18 cellular contexts compared by ENCODE assay signal in the genomic region with DNA sequence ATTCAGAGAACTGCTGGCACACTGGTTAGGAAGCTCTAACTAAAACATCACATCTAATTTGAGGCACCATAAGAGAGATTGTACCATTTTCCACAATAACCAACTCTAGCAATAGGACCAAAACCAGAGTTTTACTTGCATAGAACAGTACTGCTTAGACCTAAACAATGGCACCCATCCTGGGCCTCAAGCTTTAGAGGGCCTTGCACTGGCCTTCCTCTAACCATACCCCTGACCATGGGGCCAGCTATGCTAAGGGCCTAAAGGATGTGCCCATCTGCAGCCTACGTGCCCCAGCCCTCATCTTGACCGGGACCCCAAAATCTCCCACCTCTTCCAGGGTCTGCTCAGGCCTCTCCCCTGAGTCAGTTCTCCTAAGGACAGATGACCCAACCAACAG.
DNase-seq lines count a peak whose midpoint lies in the region; ATAC-seq and TF ChIP-seq lines count a peak whose summit lies in the region.
"Had no signal": no experiment of that assay in that cellular context is flagged by ENCODE, and none has a peak within 500 bp of the region (broad histone marks: within the 10 kb centered on the region; RNA-seq: fewer than 3 reads in every experiment).

No MANE protein-coding gene starts in this region.

- intact Hi-C loops in Panc1 (cut with micrococcal nuclease; ENCODE audit: unreplicated experiment) = no loop called here
- intact Hi-C loops in aorta (cut with DNase I) = no loop called here

- POLR2A ChIA-PET in Panc1 (lab: Charles Lee) = no interaction called here

- H3F3A ChIP-seq in neural progenitor cell (ENCODE audit: low read depth) = peaks cover 3% of the 10 kb centered on the region

- no peak overlapping the region for H2AFZ ChIP-seq in neural progenitor cell (replicated peaks)

- no peaks in the 10 kb centered on the region for H3K27me3 ChIP-seq in Panc1 (ENCODE audit: control insufficient read depth, insufficient read depth, low read length)
- H3K27me3 ChIP-seq in neural progenitor cell = no peaks in the 10 kb centered on the region
- no peaks in the 10 kb centered on the region for H3K27me3 ChIP-seq in aorta (ENCODE audit: control insufficient read depth in 1 of 2, insufficient read depth in 2 of 2, low read length in 1 of 2)
- H3K27me3 ChIP-seq: BLaER1 treated with 17β-estradiol and CSF1 and Interleukin-3, amounts not matched to agents 10 nM and 100 nM had no signal

- H3K4me3 Mint-ChIP-seq in glutamatergic neuron (ENCODE audit: unreplicated experiment) = no peak overlapping the region
- no peak overlapping the region for H3K4me3 Mint-ChIP-seq in neural progenitor cell
- H3K4me3 Mint-ChIP-seq: B cell; CD4-positive, alpha-beta T cell; CD8-positive, alpha-beta T cell had no signal

- no TSS peak for BruUV-seq in Panc1 (replicated peaks; lab: Mats Ljungman, UMichigan)

- H3K27ac Mint-ChIP-seq in glutamatergic neuron (ENCODE audit: unreplicated experiment) = peak overlapping the region; percentile 96
- H3K27ac Mint-ChIP-seq in neural progenitor cell = peak overlapping the region; percentile 58
- H3K27ac Mint-ChIP-seq: B cell; CD4-positive, alpha-beta T cell; CD8-positive, alpha-beta T cell had no signal

- H3K4me2 ChIP-seq in neural progenitor cell = no peak overlapping the region
- H3K4me2 ChIP-seq: A549; BLaER1 treated with 17β-estradiol and CSF1 and Interleukin-3, amounts not matched to agents 10 nM and 100 nM had no signal

- H3K27ac ChIP-seq in Panc1 (ENCODE audit: low read length) (no peak overlapping the region), neural progenitor cell (no peak overlapping the region), aorta (ENCODE audit: low read depth in 1 of 2, low read length in 2 of 2) (no peak overlapping the region), coronary artery (no peak overlapping the region)
- H3K27ac ChIP-seq: A549; BLaER1 treated with 17β-estradiol and CSF1 and Interleukin-3, amounts not matched to agents 10 nM and 100 nM; C4-2B had no signal

- H3K27me3 Mint-ChIP-seq in glutamatergic neuron (ENCODE audit: unreplicated experiment) = peaks cover 7% of the 10 kb centered on the region
- H3K27me3 Mint-ChIP-seq in neural progenitor cell (ENCODE audit: insufficient read depth, low read depth) = no peaks in the 10 kb centered on the region
- H3K27me3 Mint-ChIP-seq: CD4-positive, alpha-beta T cell had no signal

- peaks cover 13% of the 10 kb centered on the region for H3K9me3 Mint-ChIP-seq in glutamatergic neuron (ENCODE audit: unreplicated experiment)
- H3K9me3 Mint-ChIP-seq in neural progenitor cell = no peaks in the 10 kb centered on the region
- H3K9me3 Mint-ChIP-seq: CD4-positive, alpha-beta T cell; CD8-positive, alpha-beta T cell had no signal

- CTCF ChIA-PET in Panc1 (lab: Charles Lee) = no interaction called here

- H4K20me1 ChIP-seq in neural progenitor cell (ENCODE audit: low read depth) = peaks cover 35% of the 10 kb centered on the region

- H3K4me1 ChIP-seq in Panc1 (ENCODE audit: control insufficient read depth, insufficient read depth, low read length) (peaks cover 5% of the 10 kb centered on the region; the same call in 1 of the 2 replicates), neural progenitor cell (peaks cover 14% of the 10 kb centered on the region), aorta (ENCODE audit: control insufficient read depth in 1 of 2, insufficient read depth in 2 of 2, low read length in 2 of 2) (no peaks in the 10 kb centered on the region)

- ATAC-seq in Panc1 (peak; percentile 60), aorta (ENCODE audit: low FRiP score) (peak; percentile 50), SK-N-SH treated with all-trans-retinoic acid at 6 μM for 48 hours (no peak)
- ATAC-seq: A549; CD8-positive, alpha-beta T cell had no signal

- H3K4me1 Mint-ChIP-seq in glutamatergic neuron (ENCODE audit: low read depth, unreplicated experiment) (peaks cover 41% of the 10 kb centered on the region), neural progenitor cell (peaks cover 31% of the 10 kb centered on the region)

- no peaks in the 10 kb centered on the region for H3K36me3 ChIP-seq in Panc1 (ENCODE audit: control insufficient read depth, insufficient read depth, low read length)
- H3K36me3 ChIP-seq in neural progenitor cell = no peaks in the 10 kb centered on the region
- H3K36me3 ChIP-seq in aorta (ENCODE audit: control insufficient read depth in 1 of 2, insufficient read depth in 2 of 2, low read length in 1 of 2) = no peaks in the 10 kb centered on the region

- H3K36me3 Mint-ChIP-seq in glutamatergic neuron (ENCODE audit: unreplicated experiment) (no peaks in the 10 kb centered on the region), neural progenitor cell (peaks cover 39% of the 10 kb centered on the region)
- H3K36me3 Mint-ChIP-seq: CD8-positive, alpha-beta T cell had no signal

- no peaks in the 10 kb centered on the region for H3K9me3 ChIP-seq in Panc1 (ENCODE audit: control insufficient read depth, insufficient read depth, low read depth, low read length)
- H3K9me3 ChIP-seq in neural progenitor cell (ENCODE audit: low read depth) = no peaks in the 10 kb centered on the region
- no peaks in the 10 kb centered on the region for H3K9me3 ChIP-seq in aorta (ENCODE audit: control insufficient read depth, low read length)
- H3K9me3 ChIP-seq: A549, Caco-2 had no signal

- H3K79me2 ChIP-seq in neural progenitor cell (ENCODE audit: low read depth) = peaks cover 95% of the 10 kb centered on the region

- H3K9ac ChIP-seq in neural progenitor cell = no peak overlapping the region
- H3K9ac ChIP-seq: BLaER1 treated with 17β-estradiol and CSF1 and Interleukin-3, amounts not matched to agents 10 nM and 100 nM had no signal

- in situ Hi-C loops in Panc1 (cut with HindIII; ENCODE audit: low pct_unique_long_range_greater_than_20kb, low sequenced_read_pairs) = no loop called here

- no peak for TF ChIP-seq CTCF in Panc1 (IDR thresholded peaks at IDR 0.05)
- no peak for TF ChIP-seq CTCF in glutamatergic neuron (IDR thresholded peaks at IDR 0.05; ENCODE audit: partially characterized antibody, unreplicated experiment)
- no peak for TF ChIP-seq CTCF in neural progenitor cell (IDR thresholded peaks at IDR 0.05)
- TF ChIP-seq CTCF in coronary artery (IDR thresholded peaks at IDR 0.05) = no peak

- 81 to 98% methylated on average over 2 of the region's 2 CpGs for WGBS in aorta, 2 donors

- DNase-seq in Panc1 (ENCODE audit: low read depth, low spot score) (no peak), glutamatergic neuron (no peak), neural progenitor cell (ENCODE audit: low spot score) (no peak), aorta (no peak), coronary artery (ENCODE audit: low spot score) (no peak), 8988T (no peak)
- DNase-seq: AML-193; Caco-2; Calu3; CD4-positive, alpha-beta T cell; CD8-positive, alpha-beta T cell; DMS79 treated with DMSO at 0.1 percent for 48 hours; GF-D8 had no signal

- H3K4me3 ChIP-seq in Panc1 (ENCODE audit: low read depth in 2 of 2, low read length in 2 of 2) (no peak overlapping the region), neural progenitor cell (no peak overlapping the region), aorta (ENCODE audit: low read length in 2 of 2) (no peak overlapping the region), coronary artery (no peak overlapping the region)
- H3K4me3 ChIP-seq: A549; BLaER1 treated with 17β-estradiol and CSF1 and Interleukin-3, amounts not matched to agents 10 nM and 100 nM had no signal

TF ChIP-seq in SK-N-SH treated with all-trans-retinoic acid at 6 μM for 48 hours, 23 proteins besides CTCF, POLR2A, EP300 and RAD21 (continues in another document):
- no peak for TF ChIP-seq ZC3H10 (CRISPR knock-in tag; IDR thresholded peaks at IDR 0.05)
- TF ChIP-seq ESRRG (CRISPR knock-in tag; IDR thresholded peaks at IDR 0.05) = no peak
- no peak for TF ChIP-seq PATZ1 (CRISPR knock-in tag; IDR thresholded peaks at IDR 0.05; ENCODE audit: borderline replicate concordance)
- TF ChIP-seq ARNTL (CRISPR knock-in tag; IDR thresholded peaks at IDR 0.05; ENCODE audit: borderline replicate concordance, low read depth) = no peak
- no peak for TF ChIP-seq ZNF8 (CRISPR knock-in tag; IDR thresholded peaks at IDR 0.05)
- no peak for TF ChIP-seq OSR1 (CRISPR knock-in tag; IDR thresholded peaks at IDR 0.05)
- TF ChIP-seq, protein P1, sequence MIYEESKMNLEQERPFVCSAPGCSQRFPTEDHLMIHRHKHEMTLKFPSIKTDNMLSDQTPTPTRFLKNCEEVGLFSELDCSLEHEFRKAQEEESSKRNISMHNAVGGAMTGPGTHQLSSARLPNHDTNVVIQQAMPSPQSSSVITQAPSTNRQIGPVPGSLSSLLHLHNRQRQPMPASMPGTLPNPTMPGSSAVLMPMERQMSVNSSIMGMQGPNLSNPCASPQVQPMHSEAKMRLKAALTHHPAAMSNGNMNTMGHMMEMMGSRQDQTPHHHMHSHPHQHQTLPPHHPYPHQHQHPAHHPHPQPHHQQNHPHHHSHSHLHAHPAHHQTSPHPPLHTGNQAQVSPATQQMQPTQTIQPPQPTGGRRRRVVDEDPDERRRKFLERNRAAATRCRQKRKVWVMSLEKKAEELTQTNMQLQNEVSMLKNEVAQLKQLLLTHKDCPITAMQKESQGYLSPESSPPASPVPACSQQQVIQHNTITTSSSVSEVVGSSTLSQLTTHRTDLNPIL (CRISPR knock-in tag; IDR thresholded peaks at IDR 0.05; ENCODE audit: low read depth) = no peak
- no peak for TF ChIP-seq CSDC2 (CRISPR knock-in tag; IDR thresholded peaks at IDR 0.05)
